In the genomic region with DNA sequence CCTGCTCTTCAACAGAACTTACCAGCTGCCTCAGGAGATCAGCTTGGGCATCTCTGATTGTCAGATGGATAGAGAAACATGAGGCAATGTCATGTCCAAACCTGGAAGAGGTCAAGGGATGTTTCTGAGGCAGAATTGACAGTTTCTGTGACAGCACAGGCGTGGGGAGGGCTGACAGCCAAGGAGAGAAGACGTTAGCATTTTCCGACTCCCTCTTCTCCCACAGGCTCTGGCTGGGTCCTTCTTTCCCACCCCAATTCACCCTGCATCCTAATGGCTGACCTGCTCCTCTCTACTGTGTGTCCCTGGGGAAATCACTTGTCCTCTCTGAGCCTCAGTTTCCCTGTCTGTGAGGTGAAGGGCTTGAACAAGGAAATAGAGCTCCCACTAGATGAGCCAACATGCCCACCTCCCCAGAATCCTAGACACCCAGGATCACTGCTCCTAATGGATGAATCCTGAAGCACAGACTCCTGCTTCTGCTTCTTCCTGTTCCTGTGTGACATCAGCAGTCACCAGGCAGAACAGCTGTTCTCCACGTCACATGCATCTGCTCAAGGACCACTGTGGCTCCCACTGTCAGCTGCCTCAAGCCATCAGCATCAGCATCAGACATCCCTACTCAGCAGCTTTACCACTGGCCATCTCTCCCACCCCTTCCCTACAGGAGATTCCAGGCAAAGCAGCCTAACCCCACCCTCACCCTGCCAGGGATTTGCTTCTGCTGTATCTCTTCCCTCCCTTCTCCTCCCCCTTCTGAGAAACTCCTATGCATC, we compare ENCODE assay signal across 3 cellular contexts.
A peak's percentile ranks its signal among the peaks of the same experiment; 100 is the strongest.
TF ChIP-seq lines count a peak whose summit lies in the region.

No MANE protein-coding gene starts in this region.

TF ChIP-seq in HCT116, 20 proteins besides CTCF, POLR2A, EP300 and RAD21:
- no peak for TF ChIP-seq SRF (IDR thresholded peaks at IDR 0.05; ENCODE audit: low read depth)
- TF ChIP-seq, protein P1, sequence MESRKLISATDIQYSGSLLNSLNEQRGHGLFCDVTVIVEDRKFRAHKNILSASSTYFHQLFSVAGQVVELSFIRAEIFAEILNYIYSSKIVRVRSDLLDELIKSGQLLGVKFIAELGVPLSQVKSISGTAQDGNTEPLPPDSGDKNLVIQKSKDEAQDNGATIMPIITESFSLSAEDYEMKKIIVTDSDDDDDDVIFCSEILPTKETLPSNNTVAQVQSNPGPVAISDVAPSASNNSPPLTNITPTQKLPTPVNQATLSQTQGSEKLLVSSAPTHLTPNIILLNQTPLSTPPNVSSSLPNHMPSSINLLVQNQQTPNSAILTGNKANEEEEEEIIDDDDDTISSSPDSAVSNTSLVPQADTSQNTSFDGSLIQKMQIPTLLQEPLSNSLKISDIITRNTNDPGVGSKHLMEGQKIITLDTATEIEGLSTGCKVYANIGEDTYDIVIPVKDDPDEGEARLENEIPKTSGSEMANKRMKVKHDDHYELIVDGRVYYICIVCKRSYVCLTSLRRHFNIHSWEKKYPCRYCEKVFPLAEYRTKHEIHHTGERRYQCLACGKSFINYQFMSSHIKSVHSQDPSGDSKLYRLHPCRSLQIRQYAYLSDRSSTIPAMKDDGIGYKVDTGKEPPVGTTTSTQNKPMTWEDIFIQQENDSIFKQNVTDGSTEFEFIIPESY (IDR thresholded peaks at IDR 0.05; ENCODE audit: extremely low read depth, insufficient replicate concordance, low read length), result no peak
- no peak for TF ChIP-seq ZFX (IDR thresholded peaks at IDR 0.05)
- no peak for TF ChIP-seq ELF1 (IDR thresholded peaks at IDR 0.05; ENCODE audit: borderline replicate concordance, low read depth)
- TF ChIP-seq SIN3A (IDR thresholded peaks at IDR 0.05; ENCODE audit: low read depth), result no peak
- no peak for TF ChIP-seq EGR1 (IDR thresholded peaks at IDR 0.05; ENCODE audit: low read depth)
- TF ChIP-seq, protein P2, sequence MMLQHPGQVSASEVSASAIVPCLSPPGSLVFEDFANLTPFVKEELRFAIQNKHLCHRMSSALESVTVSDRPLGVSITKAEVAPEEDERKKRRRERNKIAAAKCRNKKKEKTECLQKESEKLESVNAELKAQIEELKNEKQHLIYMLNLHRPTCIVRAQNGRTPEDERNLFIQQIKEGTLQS (IDR thresholded peaks at IDR 0.05), result no peak
- TF ChIP-seq JUND (IDR thresholded peaks at IDR 0.05), result no peak
- TF ChIP-seq, protein P3, sequence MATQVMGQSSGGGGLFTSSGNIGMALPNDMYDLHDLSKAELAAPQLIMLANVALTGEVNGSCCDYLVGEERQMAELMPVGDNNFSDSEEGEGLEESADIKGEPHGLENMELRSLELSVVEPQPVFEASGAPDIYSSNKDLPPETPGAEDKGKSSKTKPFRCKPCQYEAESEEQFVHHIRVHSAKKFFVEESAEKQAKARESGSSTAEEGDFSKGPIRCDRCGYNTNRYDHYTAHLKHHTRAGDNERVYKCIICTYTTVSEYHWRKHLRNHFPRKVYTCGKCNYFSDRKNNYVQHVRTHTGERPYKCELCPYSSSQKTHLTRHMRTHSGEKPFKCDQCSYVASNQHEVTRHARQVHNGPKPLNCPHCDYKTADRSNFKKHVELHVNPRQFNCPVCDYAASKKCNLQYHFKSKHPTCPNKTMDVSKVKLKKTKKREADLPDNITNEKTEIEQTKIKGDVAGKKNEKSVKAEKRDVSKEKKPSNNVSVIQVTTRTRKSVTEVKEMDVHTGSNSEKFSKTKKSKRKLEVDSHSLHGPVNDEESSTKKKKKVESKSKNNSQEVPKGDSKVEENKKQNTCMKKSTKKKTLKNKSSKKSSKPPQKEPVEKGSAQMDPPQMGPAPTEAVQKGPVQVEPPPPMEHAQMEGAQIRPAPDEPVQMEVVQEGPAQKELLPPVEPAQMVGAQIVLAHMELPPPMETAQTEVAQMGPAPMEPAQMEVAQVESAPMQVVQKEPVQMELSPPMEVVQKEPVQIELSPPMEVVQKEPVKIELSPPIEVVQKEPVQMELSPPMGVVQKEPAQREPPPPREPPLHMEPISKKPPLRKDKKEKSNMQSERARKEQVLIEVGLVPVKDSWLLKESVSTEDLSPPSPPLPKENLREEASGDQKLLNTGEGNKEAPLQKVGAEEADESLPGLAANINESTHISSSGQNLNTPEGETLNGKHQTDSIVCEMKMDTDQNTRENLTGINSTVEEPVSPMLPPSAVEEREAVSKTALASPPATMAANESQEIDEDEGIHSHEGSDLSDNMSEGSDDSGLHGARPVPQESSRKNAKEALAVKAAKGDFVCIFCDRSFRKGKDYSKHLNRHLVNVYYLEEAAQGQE (IDR thresholded peaks at IDR 0.05; ENCODE audit: low read depth), result no peak
- no peak for TF ChIP-seq EZH2phosphoT487 (IDR thresholded peaks at IDR 0.05; ENCODE audit: borderline replicate concordance)
- TF ChIP-seq, protein P4, sequence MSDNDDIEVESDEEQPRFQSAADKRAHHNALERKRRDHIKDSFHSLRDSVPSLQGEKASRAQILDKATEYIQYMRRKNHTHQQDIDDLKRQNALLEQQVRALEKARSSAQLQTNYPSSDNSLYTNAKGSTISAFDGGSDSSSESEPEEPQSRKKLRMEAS (IDR thresholded peaks at IDR 0.05), result no peak

TF ChIP-seq in GM12878, 131 proteins besides CTCF, POLR2A, EP300 and RAD21:
- TF ChIP-seq, protein P5, sequence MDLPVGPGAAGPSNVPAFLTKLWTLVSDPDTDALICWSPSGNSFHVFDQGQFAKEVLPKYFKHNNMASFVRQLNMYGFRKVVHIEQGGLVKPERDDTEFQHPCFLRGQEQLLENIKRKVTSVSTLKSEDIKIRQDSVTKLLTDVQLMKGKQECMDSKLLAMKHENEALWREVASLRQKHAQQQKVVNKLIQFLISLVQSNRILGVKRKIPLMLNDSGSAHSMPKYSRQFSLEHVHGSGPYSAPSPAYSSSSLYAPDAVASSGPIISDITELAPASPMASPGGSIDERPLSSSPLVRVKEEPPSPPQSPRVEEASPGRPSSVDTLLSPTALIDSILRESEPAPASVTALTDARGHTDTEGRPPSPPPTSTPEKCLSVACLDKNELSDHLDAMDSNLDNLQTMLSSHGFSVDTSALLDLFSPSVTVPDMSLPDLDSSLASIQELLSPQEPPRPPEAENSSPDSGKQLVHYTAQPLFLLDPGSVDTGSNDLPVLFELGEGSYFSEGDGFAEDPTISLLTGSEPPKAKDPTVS (IDR thresholded peaks at IDR 0.05; ENCODE audit: low read depth, low read length), result no peak
- TF ChIP-seq CREM (IDR thresholded peaks at IDR 0.05; ENCODE audit: low read depth) (peak; percentile 62), CREB1 (IDR thresholded peaks at IDR 0.05; ENCODE audit: low read depth) (peak; percentile 82), RFX5 (IDR thresholded peaks at IDR 0.05; ENCODE audit: low read depth, low read length) (peak; percentile 89)

TF ChIP-seq in HepG2, 621 proteins besides CTCF, POLR2A, EP300 and RAD21 (continued from another document):
- TF ChIP-seq RFX5 (IDR thresholded peaks at IDR 0.05; ENCODE audit: low read depth, low read length) (peak; percentile 95), ZNF335 (CRISPR knock-in tag; IDR thresholded peaks at IDR 0.05) (no peak), SRSF1 (optimal IDR thresholded peaks at IDR 0.05; ENCODE audit: low read depth, low read length) (no peak), RFXANK (CRISPR knock-in tag; IDR thresholded peaks at IDR 0.05) (peak; percentile 93), ZNF484 (CRISPR knock-in tag; IDR thresholded peaks at IDR 0.05; ENCODE audit: borderline replicate concordance, low read depth) (no peak), FOSL1 (CRISPR knock-in tag; IDR thresholded peaks at IDR 0.05; ENCODE audit: borderline replicate concordance) (no peak), RFXAP (CRISPR knock-in tag; IDR thresholded peaks at IDR 0.05; ENCODE audit: borderline replicate concordance) (0 out of 2 replicates have a peak, but pooled peaks have one; percentile 66), GTF2F1 (IDR thresholded peaks at IDR 0.05; ENCODE audit: low read length) (no peak), CC2D1A (CRISPR knock-in tag; IDR thresholded peaks at IDR 0.05) (no peak), RFX1 (IDR thresholded peaks at IDR 0.05) (no peak), ZNF326 (CRISPR knock-in tag; IDR thresholded peaks at IDR 0.05; ENCODE audit: borderline replicate concordance) (no peak)
- TF ChIP-seq, protein P6, sequence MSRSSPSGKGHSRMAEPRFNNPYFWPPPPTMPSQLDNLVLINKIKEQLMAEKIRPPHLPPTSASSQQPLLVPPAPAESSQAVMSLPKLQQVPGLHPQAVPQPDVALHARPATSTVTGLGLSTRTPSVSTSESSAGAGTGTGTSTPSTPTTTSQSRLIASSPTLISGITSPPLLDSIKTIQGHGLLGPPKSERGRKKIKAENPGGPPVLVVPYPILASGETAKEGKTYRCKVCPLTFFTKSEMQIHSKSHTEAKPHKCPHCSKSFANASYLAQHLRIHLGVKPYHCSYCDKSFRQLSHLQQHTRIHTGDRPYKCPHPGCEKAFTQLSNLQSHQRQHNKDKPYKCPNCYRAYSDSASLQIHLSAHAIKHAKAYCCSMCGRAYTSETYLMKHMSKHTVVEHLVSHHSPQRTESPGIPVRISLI (CRISPR knock-in tag; IDR thresholded peaks at IDR 0.05; ENCODE audit: borderline replicate concordance), result no peak
- TF ChIP-seq, protein P7, sequence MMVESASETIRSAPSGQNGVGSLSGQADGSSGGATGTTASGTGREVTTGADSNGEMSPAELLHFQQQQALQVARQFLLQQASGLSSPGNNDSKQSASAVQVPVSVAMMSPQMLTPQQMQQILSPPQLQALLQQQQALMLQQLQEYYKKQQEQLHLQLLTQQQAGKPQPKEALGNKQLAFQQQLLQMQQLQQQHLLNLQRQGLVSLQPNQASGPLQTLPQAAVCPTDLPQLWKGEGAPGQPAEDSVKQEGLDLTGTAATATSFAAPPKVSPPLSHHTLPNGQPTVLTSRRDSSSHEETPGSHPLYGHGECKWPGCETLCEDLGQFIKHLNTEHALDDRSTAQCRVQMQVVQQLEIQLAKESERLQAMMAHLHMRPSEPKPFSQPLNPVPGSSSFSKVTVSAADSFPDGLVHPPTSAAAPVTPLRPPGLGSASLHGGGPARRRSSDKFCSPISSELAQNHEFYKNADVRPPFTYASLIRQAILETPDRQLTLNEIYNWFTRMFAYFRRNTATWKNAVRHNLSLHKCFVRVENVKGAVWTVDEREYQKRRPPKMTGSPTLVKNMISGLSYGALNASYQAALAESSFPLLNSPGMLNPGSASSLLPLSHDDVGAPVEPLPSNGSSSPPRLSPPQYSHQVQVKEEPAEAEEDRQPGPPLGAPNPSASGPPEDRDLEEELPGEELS (CRISPR knock-in tag; IDR thresholded peaks at IDR 0.05), result no peak
- TF ChIP-seq, protein P8, sequence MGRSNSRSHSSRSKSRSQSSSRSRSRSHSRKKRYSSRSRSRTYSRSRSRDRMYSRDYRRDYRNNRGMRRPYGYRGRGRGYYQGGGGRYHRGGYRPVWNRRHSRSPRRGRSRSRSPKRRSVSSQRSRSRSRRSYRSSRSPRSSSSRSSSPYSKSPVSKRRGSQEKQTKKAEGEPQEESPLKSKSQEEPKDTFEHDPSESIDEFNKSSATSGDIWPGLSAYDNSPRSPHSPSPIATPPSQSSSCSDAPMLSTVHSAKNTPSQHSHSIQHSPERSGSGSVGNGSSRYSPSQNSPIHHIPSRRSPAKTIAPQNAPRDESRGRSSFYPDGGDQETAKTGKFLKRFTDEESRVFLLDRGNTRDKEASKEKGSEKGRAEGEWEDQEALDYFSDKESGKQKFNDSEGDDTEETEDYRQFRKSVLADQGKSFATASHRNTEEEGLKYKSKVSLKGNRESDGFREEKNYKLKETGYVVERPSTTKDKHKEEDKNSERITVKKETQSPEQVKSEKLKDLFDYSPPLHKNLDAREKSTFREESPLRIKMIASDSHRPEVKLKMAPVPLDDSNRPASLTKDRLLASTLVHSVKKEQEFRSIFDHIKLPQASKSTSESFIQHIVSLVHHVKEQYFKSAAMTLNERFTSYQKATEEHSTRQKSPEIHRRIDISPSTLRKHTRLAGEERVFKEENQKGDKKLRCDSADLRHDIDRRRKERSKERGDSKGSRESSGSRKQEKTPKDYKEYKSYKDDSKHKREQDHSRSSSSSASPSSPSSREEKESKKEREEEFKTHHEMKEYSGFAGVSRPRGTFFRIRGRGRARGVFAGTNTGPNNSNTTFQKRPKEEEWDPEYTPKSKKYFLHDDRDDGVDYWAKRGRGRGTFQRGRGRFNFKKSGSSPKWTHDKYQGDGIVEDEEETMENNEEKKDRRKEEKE (IDR thresholded peaks at IDR 0.05), result no peak
- TF ChIP-seq, protein P9, sequence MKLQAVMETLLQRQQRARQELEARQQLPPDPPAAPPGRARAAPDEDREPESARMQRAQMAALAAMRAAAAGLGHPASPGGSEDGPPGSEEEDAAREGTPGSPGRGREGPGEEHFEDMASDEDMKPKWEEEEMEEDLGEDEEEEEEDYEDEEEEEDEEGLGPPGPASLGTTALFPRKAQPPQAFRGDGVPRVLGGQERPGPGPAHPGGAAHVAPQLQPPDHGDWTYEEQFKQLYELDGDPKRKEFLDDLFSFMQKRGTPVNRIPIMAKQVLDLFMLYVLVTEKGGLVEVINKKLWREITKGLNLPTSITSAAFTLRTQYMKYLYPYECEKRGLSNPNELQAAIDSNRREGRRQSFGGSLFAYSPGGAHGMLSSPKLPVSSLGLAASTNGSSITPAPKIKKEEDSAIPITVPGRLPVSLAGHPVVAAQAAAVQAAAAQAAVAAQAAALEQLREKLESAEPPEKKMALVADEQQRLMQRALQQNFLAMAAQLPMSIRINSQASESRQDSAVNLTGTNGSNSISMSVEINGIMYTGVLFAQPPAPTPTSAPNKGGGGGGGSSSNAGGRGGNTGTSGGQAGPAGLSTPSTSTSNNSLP (IDR thresholded peaks at IDR 0.05; ENCODE audit: low read depth, low read length), result no peak
